Comparison of ENCODE assay signal across 6 cellular contexts in the genomic region with DNA sequence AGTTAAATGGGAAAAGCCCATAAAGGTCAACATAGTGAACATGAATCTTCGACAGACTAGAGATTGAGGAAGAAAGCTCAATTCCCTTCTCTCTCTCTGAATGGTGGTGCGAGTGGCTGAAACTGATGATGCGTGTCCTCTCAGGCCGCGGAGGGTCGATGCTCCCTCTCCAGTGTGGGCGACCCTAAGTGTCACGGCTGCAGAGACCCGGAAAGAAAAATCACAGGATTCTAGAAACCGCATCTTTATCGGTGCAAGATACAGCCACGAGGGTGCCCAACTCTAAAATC. TPM values are rescaled to one million over a fixed set of nuclear protein-coding genes. Genes with fewer than 3 reads are reported as not detected.
A peak's percentile ranks its signal among the peaks of the same experiment; 100 is the strongest.
DNase-seq lines count a peak whose midpoint lies in the region; ATAC-seq and TF ChIP-seq lines count a peak whose summit lies in the region.

No MANE protein-coding gene starts in this region.

- H3K9me3 ChIP-seq in iPS-15b (ENCODE audit: control insufficient read depth, insufficient read depth, low read length) (no peaks in the 10 kb centered on the region), uterus (no peaks in the 10 kb centered on the region)

- peak overlapping the region; percentile 93 to 99 for H3K27ac ChIP-seq in uterus

- H3K4me1 ChIP-seq in iPS-15b (ENCODE audit: control insufficient read depth, insufficient read depth, low read length) (no peaks in the 10 kb centered on the region), uterus (peaks cover 3 to 23% of the 10 kb centered on the region in 2 donors)

- no peak for TF ChIP-seq POLR2A in uterus (IDR thresholded peaks at IDR 0.05)

- intact Hi-C loops in uterus (cut with DNase I; ENCODE audit: low total_unique reads): no loop called here

- H3K4me3 ChIP-seq in iPS-15b (ENCODE audit: low read depth, low read length): peak overlapping the region; percentile 95
- H3K4me3 ChIP-seq in uterus: peak overlapping the region; percentile 50 to 88

- DNase-seq in RPMI8226: peak; percentile 2
- DNase-seq in uterus: no peak
- DNase-seq in NCI-H2227 treated with DMSO at 0.1 percent for 48 hours (lab: John Stamatoyannopoulos, UW): no peak

- H3K36me3 ChIP-seq in iPS-15b (ENCODE audit: control insufficient read depth, insufficient read depth, low read length) (peaks cover 15% of the 10 kb centered on the region), uterus (no peaks in the 10 kb centered on the region)

- ATAC-seq in GM18502 (IDR thresholded peaks at IDR 0.05; ENCODE audit: poor library complexity, unreplicated experiment): peak; percentile 4
- no peak for ATAC-seq in HG03108 (IDR thresholded peaks at IDR 0.05; ENCODE audit: unreplicated experiment)

- no peak for TF ChIP-seq CTCF in uterus (IDR thresholded peaks at IDR 0.05)

- H3K27me3 ChIP-seq in iPS-15b (ENCODE audit: control insufficient read depth, insufficient read depth, low read length) (no peaks in the 10 kb centered on the region), uterus (no peaks in the 10 kb centered on the region)

- peak overlapping the region; percentile 38 for H3K9ac ChIP-seq in iPS-15b (ENCODE audit: low read depth, low read length)

RNA-seq across cellular contexts. Expression of a gene that starts 0.5 kb away (rescaled TPM):
- total RNA-seq in uterus: 1,000 to 10,000 TPM in 2 of 4 donors, 100 to 1,000 TPM in 1, 10 to 100 TPM in 1; 49.7 to 2,239 (median 990) TPM

RNA-seq across cellular contexts. Expression of a gene that starts 10.7 kb away (rescaled TPM):
- 100 to 1,000 TPM in 1 of 4 donors, 10 to 100 TPM in 3; 57.9 to 126 (median 75.6) TPM for total RNA-seq in uterus

RNA-seq across cellular contexts. Expression of a gene that starts 35.4 kb away (rescaled TPM):
- 1 to 10 TPM in 1 of 4 donors, under 1 TPM in 1, not detected in 2; 0.83 to 1.6 TPM for total RNA-seq in uterus

RNA-seq across cellular contexts. Expression of a gene that starts 38.4 kb away (rescaled TPM):
- total RNA-seq in uterus: 10 to 100 TPM; 30.0 to 65.3 (median 34.7) TPM

RNA-seq across cellular contexts. Expression of a gene that starts 46.9 kb away (rescaled TPM):
- total RNA-seq in uterus: 100 to 1,000 TPM in 1 of 4 donors, 10 to 100 TPM in 3; 27.4 to 140 (median 37.5) TPM
